10 cellular contexts compared by ENCODE assay signal in genomic region chr15:31390777-31391486, GRCh38.
DNase-seq lines count a peak whose midpoint lies in the region; ATAC-seq and TF ChIP-seq lines count a peak whose summit lies in the region.
"Had no signal": no experiment of that assay in that cellular context is flagged by ENCODE, and none has a peak within 500 bp of the region (broad histone marks: within the 10 kb centered on the region; RNA-seq: fewer than 3 reads in every experiment).

No MANE protein-coding gene starts in this region.

- H3K4me1 Mint-ChIP-seq in CD8-positive, alpha-beta T cell (ENCODE audit: low read depth), result peaks cover 66% of the 10 kb centered on the region

- TF ChIP-seq POLR2A in Peyer's patch (IDR thresholded peaks at IDR 0.05), result no peak
- no peak for TF ChIP-seq POLR2A in gastrocnemius medialis (IDR thresholded peaks at IDR 0.05)

- intact Hi-C loops in CD8-positive, alpha-beta T cell (cut with DNase I, micrococcal nuclease), result loop anchor here (2.0 to 5.0 kb wide), 3 partner anchors 24 to 174 kb away; no protein-coding TSS in a partner anchor
- intact Hi-C loops in gastrocnemius medialis (cut with DNase I; ENCODE audit: low total_unique reads), result no loop called here

- H3K36me3 Mint-ChIP-seq in CD8-positive, alpha-beta T cell, result peaks cover 2% of the 10 kb centered on the region

- CTCF ChIA-PET in CD8-positive, alpha-beta T cell (lab: Charles Lee), result interaction anchor here (1.4 to 1.8 kb wide), 4 partner anchors 22 to 99 kb away, joined by 3 to 13 read pairs (median 6); no protein-coding TSS in a partner anchor

- no peaks in the 10 kb centered on the region for H3K27me3 ChIP-seq in CD8-positive, alpha-beta T cell (ENCODE audit: insufficient read depth, low read length)
- no peaks in the 10 kb centered on the region for H3K27me3 ChIP-seq in Peyer's patch
- no peaks in the 10 kb centered on the region for H3K27me3 ChIP-seq in gastrocnemius medialis

- no peak overlapping the region for H3K27ac ChIP-seq in CD8-positive, alpha-beta T cell (ENCODE audit: low read depth, low read length)
- H3K27ac ChIP-seq in Peyer's patch (peak overlapping the region; percentile 86 to 99 (median 94)), gastrocnemius medialis (peak overlapping the region; percentile 85 to 96 (median 91))

- no peak for ATAC-seq in CD8-positive, alpha-beta T cell
- ATAC-seq in gastrocnemius medialis (no peak), HG02870 (IDR thresholded peaks at IDR 0.05; ENCODE audit: unreplicated experiment) (no peak)

- peak in 2 of 7 experiments; percentile 9 to 46 for DNase-seq in CD8-positive, alpha-beta T cell
- peak in 2 of 3 donors; percentile 47 to 48 for DNase-seq in Peyer's patch
- DNase-seq in hepatic stellate cell (ENCODE audit: low spot score), result peak; percentile 5
- DNase-seq in gastrocnemius medialis, result no peak
- DNase-seq in DMS79 treated with DMSO at 0.1 percent for 48 hours (lab: John Stamatoyannopoulos, UW), result no peak
- DNase-seq in anterior cingulate cortex (lab: John Stamatoyannopoulos, UW), result no peak
- DNase-seq in COLO668 (lab: John Stamatoyannopoulos, UW; ENCODE audit: unreplicated experiment), result no peak
- DNase-seq: T1000 had no signal

- no peak for TF ChIP-seq CTCF in CD8-positive, alpha-beta T cell (IDR thresholded peaks at IDR 0.05)
- TF ChIP-seq CTCF in Peyer's patch (IDR thresholded peaks at IDR 0.05) (no peak), gastrocnemius medialis (IDR thresholded peaks at IDR 0.05 in 4 of 5, conservative IDR thresholded peaks at IDR 0.05 in 1 of 5) (no peak)

- POLR2A ChIA-PET in CD8-positive, alpha-beta T cell (lab: Charles Lee), result interaction anchor here (1.1 to 3.4 kb wide), 7 partner anchors 27 to 92 kb away, joined by 7 to 47 read pairs (median 9); partner anchors contain the start of gene KLF13

- H3K36me3 ChIP-seq in CD8-positive, alpha-beta T cell (ENCODE audit: insufficient read depth, low read length), result no peaks in the 10 kb centered on the region
- H3K36me3 ChIP-seq in Peyer's patch (no peaks in the 10 kb centered on the region), gastrocnemius medialis (no peaks in the 10 kb centered on the region)

- peak overlapping the region; percentile 65 for H3K4me3 Mint-ChIP-seq in CD8-positive, alpha-beta T cell
- H3K4me3 Mint-ChIP-seq: activated T-helper 1 cell treated with anti-CD3 and anti-CD28 coated beads, Interleukin-12 subunit alpha, Interleukin-12 subunit beta, Interleukin-2, Interleukin-4 antibody, amounts not matched to agents 30 ng/mL and 10 ng/mL and 1 ng/mL, durations not matched to agents 14 hours and 24 hours and 36 hours had no signal

- H3K27me3 Mint-ChIP-seq in CD8-positive, alpha-beta T cell (ENCODE audit: low read depth), result no peaks in the 10 kb centered on the region

- no peaks in the 10 kb centered on the region for H3K9me3 Mint-ChIP-seq in CD8-positive, alpha-beta T cell

- H3K4me3 ChIP-seq in CD8-positive, alpha-beta T cell (ENCODE audit: low read depth, low read length), result no peak overlapping the region
- H3K4me3 ChIP-seq in Peyer's patch (peak overlapping the region; percentile 57 to 81 (median 74)), gastrocnemius medialis (peak overlapping the region; percentile 61 to 84 (median 73))

- H3K27ac Mint-ChIP-seq in CD8-positive, alpha-beta T cell, result peak overlapping the region; percentile 69
- H3K27ac Mint-ChIP-seq: activated T-helper 1 cell treated with anti-CD3 and anti-CD28 coated beads, Interleukin-12 subunit alpha, Interleukin-12 subunit beta, Interleukin-2, Interleukin-4 antibody, amounts not matched to agents 30 ng/mL and 10 ng/mL and 1 ng/mL, durations not matched to agents 14 hours and 24 hours and 36 hours had no signal

- H3K9me3 ChIP-seq in CD8-positive, alpha-beta T cell (ENCODE audit: low read length), result no peaks in the 10 kb centered on the region
- H3K9me3 ChIP-seq in Peyer's patch, result no peaks in the 10 kb centered on the region
- no peaks in the 10 kb centered on the region for H3K9me3 ChIP-seq in gastrocnemius medialis

- peaks cover 55% of the 10 kb centered on the region for H3K4me1 ChIP-seq in CD8-positive, alpha-beta T cell (ENCODE audit: insufficient read depth, low read length)
- H3K4me1 ChIP-seq in Peyer's patch (peaks cover 0 to 13% (median 5%) of the 10 kb centered on the region in 4 donors), gastrocnemius medialis (peaks cover 24 to 50% of the 10 kb centered on the region in 2 donors)

- in situ Hi-C loops in gastrocnemius medialis (cut with MboI; ENCODE audit: low sequenced_read_pairs in 4 of 4), result loop anchor here in 2 of 4 donors (10.0 kb wide), 2 partner anchors 56 to 176 kb away; no protein-coding TSS in a partner anchor

Comparison
In these comparisons a context has a peak if more than half of its experiments do, and no peak if none do; other contexts are left out.
1. DNase-seq: peak in Peyer's patch (2 of 3) and hepatic stellate cell (single experiment); none in gastrocnemius medialis (0 of 2), DMS79 treated with DMSO at 0.1 percent for 48 hours (single experiment), anterior cingulate cortex (0 of 58) and COLO668 (single experiment).